ENCODE assay signal across 9 cellular contexts in genomic region chr17:74852237-74853047, GRCh38. TPM values are rescaled to one million over a fixed set of nuclear protein-coding genes. Genes with fewer than 3 reads are reported as not detected.
DNase-seq lines count a peak whose midpoint lies in the region; TF ChIP-seq lines count a peak whose summit lies in the region.
"Had no signal": no experiment of that assay in that cellular context is flagged by ENCODE, and none has a peak within 500 bp of the region (broad histone marks: within the 10 kb centered on the region; RNA-seq: fewer than 3 reads in every experiment).

No MANE protein-coding gene starts in this region.

- H3K4me1 ChIP-seq in iPS-20b (ENCODE audit: insufficient read depth, low read length): no peaks in the 10 kb centered on the region

- no peak for TF ChIP-seq CTCF in 22Rv1 (IDR thresholded peaks at IDR 0.05)

- no peaks in the 10 kb centered on the region for H3K9me3 ChIP-seq in iPS-20b (ENCODE audit: insufficient read depth, low read depth, low read length)
- H3K9me3 ChIP-seq: thoracic aorta had no signal

- no peaks in the 10 kb centered on the region for H3K36me3 ChIP-seq in iPS-20b (ENCODE audit: insufficient read depth, low read depth, low read length)
- H3K36me3 ChIP-seq: thoracic aorta had no signal

- DNase-seq in Jurkat, Clone E6-1 (ENCODE audit: low read depth, low spot score): peak; percentile 68
- DNase-seq in activated T-cell treated with anti-CD3 and anti-CD28 coated beads for 24 hours (ENCODE audit: low read depth): peak; percentile 44
- DNase-seq in stimulated activated CD8-positive, alpha-beta memory T cell treated with anti-CD3 and anti-CD28 coated beads, Interleukin-4, amount 100 ng/mL, for 24 hours (ENCODE audit: low read depth): peak; percentile 26
- no peak for DNase-seq in NCI-H524 treated with DMSO at 0.1 percent for 48 hours (lab: John Stamatoyannopoulos, UW)
- DNase-seq in EL: no peak
- no peak for DNase-seq in HuH-7.5 (ENCODE audit: low spot score)

- H3K27me3 ChIP-seq in iPS-20b (ENCODE audit: insufficient read depth, low read length): peaks cover 99% of the 10 kb centered on the region

- peak overlapping the region; percentile 54 for H3K4me3 ChIP-seq in Jurkat, Clone E6-1 (ENCODE audit: low read length)
- H3K4me3 ChIP-seq in iPS-20b (ENCODE audit: low read length): peak overlapping the region; percentile 68
- H3K4me3 ChIP-seq: thoracic aorta had no signal

- peak overlapping the region; percentile 40; the same call in 1 of the 2 replicates for H3K9ac ChIP-seq in iPS-20b (ENCODE audit: low read depth, low read length)

- H3K27ac ChIP-seq in 22Rv1 (peak overlapping the region; percentile 75), iPS-20b (ENCODE audit: low read length) (no peak overlapping the region)
- H3K27ac ChIP-seq: thoracic aorta had no signal

RNA-seq across cellular contexts. Expression of gene GRIN2C, which starts 7.2 kb away (rescaled TPM):
- 0.60 TPM for polyA plus RNA-seq in Jurkat, Clone E6-1 (2012; ENCODE audit: insufficient read depth, insufficient read length)

RNA-seq across cellular contexts. Expression of gene FDXR, which starts 20.4 kb away (rescaled TPM):
- 15.1 TPM for polyA plus RNA-seq in Jurkat, Clone E6-1 (2012; ENCODE audit: insufficient read depth, insufficient read length)

RNA-seq across cellular contexts. Expression of gene FADS6, which starts 41.0 kb away (rescaled TPM):
- polyA plus RNA-seq in Jurkat, Clone E6-1 (2012; ENCODE audit: insufficient read depth, insufficient read length): not detected

Comparison
In these comparisons a context has a peak if more than half of its experiments do, and no peak if none do; other contexts are left out.
1. DNase-seq: peak in Jurkat, Clone E6-1 (single experiment), activated T-cell treated with anti-CD3 and anti-CD28 coated beads for 24 hours (single experiment) and stimulated activated CD8-positive, alpha-beta memory T cell treated with anti-CD3 and anti-CD28 coated beads, Interleukin-4, amount 100 ng/mL, for 24 hours (single experiment); none in NCI-H524 treated with DMSO at 0.1 percent for 48 hours (single experiment), EL (single experiment) and HuH-7.5 (single experiment).